In genomic region chr2:106119074-106119473, GRCh38 we compare ENCODE assay signal across 23 cellular contexts.
"Had no signal": no experiment of that assay in that cellular context is flagged by ENCODE, and none has a peak within 500 bp of the region (broad histone marks: within the 10 kb centered on the region; RNA-seq: fewer than 3 reads in every experiment).

No MANE protein-coding gene starts in this region.

- H3K36me3 Mint-ChIP-seq: natural killer cell treated with Interleukin-12 subunit alpha and Interleukin-12 subunit beta and Interleukin-15 and Interleukin-18, amount 100 ng/mL, for 72 hours had no signal

- H3K27ac Mint-ChIP-seq: mesothelial cell of epicardium; stimulated activated memory B cell treated with anti-CD40 and anti-IgM and Interleukin-4, amounts not matched to agents 10 μg/mL and 1 μg/mL and 100 μg/mL, for 72 hours; stimulated activated naive CD8-positive, alpha-beta T cell treated with anti-CD3 and anti-CD28 coated beads, Interleukin-15, Interleukin-2, amounts not matched to agents 100 ng/mL and 50 ng/mL, for 24 hours had no signal

- ATAC-seq: heart left ventricle; left lobe of liver; natural killer cell treated with Interleukin-12 subunit alpha and Interleukin-12 subunit beta and Interleukin-15 and Interleukin-18, amount 100 ng/mL, for 72 hours; psoas muscle; sciatic nerve; stimulated activated memory B cell treated with anti-CD40 and anti-IgM and Interleukin-4, amounts not matched to agents 10 μg/mL and 1 μg/mL and 100 μg/mL, for 72 hours had no signal

- H3K27ac ChIP-seq: colonic mucosa, neutrophil, spleen, tibial artery, upper lobe of left lung, vagina had no signal

- H3K27me3 ChIP-seq: colonic mucosa, heart left ventricle, neutrophil, spleen, tibial artery, upper lobe of left lung, vagina had no signal

- H3K4me3 Mint-ChIP-seq: mesothelial cell of epicardium; natural killer cell treated with Interleukin-12 subunit alpha and Interleukin-12 subunit beta and Interleukin-15 and Interleukin-18, amount 100 ng/mL, for 72 hours; stimulated activated memory B cell treated with anti-CD40 and anti-IgM and Interleukin-4, amounts not matched to agents 10 μg/mL and 1 μg/mL and 100 μg/mL, for 72 hours; stimulated activated naive CD8-positive, alpha-beta T cell treated with anti-CD3 and anti-CD28 coated beads, Interleukin-15, Interleukin-2, amounts not matched to agents 100 ng/mL and 50 ng/mL, for 24 hours had no signal

- H3K4me1 ChIP-seq: colonic mucosa, spleen, tibial artery, vagina had no signal

- H3K4me3 ChIP-seq: colonic mucosa, heart left ventricle, psoas muscle, spleen, tibial artery, upper lobe of left lung, vagina had no signal

- H3K4me1 Mint-ChIP-seq: mesothelial cell of epicardium had no signal

- DNase-seq: colonic mucosa; effector CD4-positive, alpha-beta T cell; heart left ventricle; hippocampal formation; mammary epithelial cell; psoas muscle; retina; spleen; stimulated activated CD4-positive, alpha-beta T cell treated with anti-CD3 and anti-CD28 coated beads, Interleukin-15, amount 100 ng/mL, for 24 hours; stimulated activated CD4-positive, alpha-beta T cell treated with anti-CD3 and anti-CD28 coated beads, Interleukin-1b, Interleukin-23, amount 100 ng/mL, for 48 hours; stimulated activated CD4-positive, alpha-beta T cell treated with anti-CD3 and anti-CD28 coated beads, Interleukin-4, amount 100 ng/mL, for 24 hours; tibial artery; upper lobe of left lung had no signal

- FAIRE-seq: frontal cortex, islet of Langerhans had no signal

- H3K27me3 Mint-ChIP-seq: natural killer cell treated with Interleukin-12 subunit alpha and Interleukin-12 subunit beta and Interleukin-15 and Interleukin-18, amount 100 ng/mL, for 72 hours; stimulated activated memory B cell treated with anti-CD40 and anti-IgM and Interleukin-4, amounts not matched to agents 10 μg/mL and 1 μg/mL and 100 μg/mL, for 72 hours; stimulated activated naive CD8-positive, alpha-beta T cell treated with anti-CD3 and anti-CD28 coated beads, Interleukin-15, Interleukin-2, amounts not matched to agents 100 ng/mL and 50 ng/mL, for 24 hours had no signal

- H3K9me3 ChIP-seq: colonic mucosa, heart left ventricle, neutrophil, psoas muscle, spleen, tibial artery, upper lobe of left lung, vagina had no signal

- H3K9me3 Mint-ChIP-seq: mesothelial cell of epicardium; natural killer cell treated with Interleukin-12 subunit alpha and Interleukin-12 subunit beta and Interleukin-15 and Interleukin-18, amount 100 ng/mL, for 72 hours; stimulated activated memory B cell treated with anti-CD40 and anti-IgM and Interleukin-4, amounts not matched to agents 10 μg/mL and 1 μg/mL and 100 μg/mL, for 72 hours; stimulated activated naive CD8-positive, alpha-beta T cell treated with anti-CD3 and anti-CD28 coated beads, Interleukin-15, Interleukin-2, amounts not matched to agents 100 ng/mL and 50 ng/mL, for 24 hours had no signal

- H3K36me3 ChIP-seq: colonic mucosa, vagina had no signal
